ENCODE assay signal across 4 cellular contexts in the genomic region with DNA sequence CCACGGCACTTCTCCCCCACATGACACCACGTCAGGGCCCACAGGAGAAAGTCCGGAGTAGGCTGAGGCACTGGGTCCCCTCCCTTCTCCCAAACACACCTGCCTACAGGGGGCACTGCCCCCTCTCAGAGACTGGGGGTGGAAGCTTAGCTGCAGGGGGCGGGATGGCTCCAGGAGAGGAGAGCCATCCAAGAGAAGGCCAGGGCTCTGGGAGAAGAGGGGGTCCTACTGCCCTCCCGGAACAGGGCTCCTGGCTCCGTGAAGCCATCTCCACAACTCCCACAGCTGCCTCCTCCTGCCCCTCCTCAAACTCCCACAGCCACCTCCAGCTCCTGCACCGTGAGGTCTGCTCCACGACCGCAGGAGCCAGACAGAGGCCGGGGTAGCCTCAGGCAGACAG. TPM values are rescaled to one million over a fixed set of nuclear protein-coding genes. Genes with fewer than 3 reads are reported as not detected.
"Had no signal": no experiment of that assay in that cellular context is flagged by ENCODE, and none has a peak within 500 bp of the region (broad histone marks: within the 10 kb centered on the region; RNA-seq: fewer than 3 reads in every experiment).

No MANE protein-coding gene starts in this region.

RNA-seq across cellular contexts. Expression of gene GPAT2, which starts 25.6 kb away (rescaled TPM):
- total RNA-seq: HT-29, M059J, SJSA1 had no signal

RNA-seq across cellular contexts. Expression of gene ADRA2B, which starts 56.0 kb away (rescaled TPM):
- total RNA-seq: IMR-90, M059J, SJSA1 had no signal
- polyA plus RNA-seq: IMR-90 had no signal
